Comparison of ENCODE assay signal across 24 cellular contexts in the genomic region with DNA sequence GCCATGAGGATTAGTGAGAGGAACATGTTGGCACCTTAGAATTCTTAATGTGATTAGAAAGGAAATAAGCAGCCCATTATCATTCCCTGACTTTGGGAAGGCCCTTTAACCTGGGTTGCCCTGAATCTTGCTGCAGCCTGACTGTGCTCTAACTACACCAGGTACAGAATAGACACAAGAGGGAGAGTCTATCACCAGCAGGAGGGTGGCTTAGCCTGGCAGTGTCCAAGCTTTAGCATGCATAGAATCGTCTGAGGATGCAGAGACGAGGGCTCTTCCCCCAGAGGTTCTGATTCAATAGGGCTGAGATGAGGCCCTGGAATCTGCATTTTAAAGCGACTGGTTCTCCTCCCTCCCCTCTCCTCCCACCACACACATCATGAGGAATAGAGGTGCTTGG.
"Had no signal": no experiment of that assay in that cellular context is flagged by ENCODE, and none has a peak within 500 bp of the region (broad histone marks: within the 10 kb centered on the region; RNA-seq: fewer than 3 reads in every experiment).

No MANE protein-coding gene starts in this region.

- H3K36me3 Mint-ChIP-seq: natural killer cell; stimulated activated memory B cell treated with anti-CD40 and anti-IgM and Interleukin-4, amounts not matched to agents 10 μg/mL and 1 μg/mL and 100 μg/mL, for 72 hours had no signal

- H3K4me3 Mint-ChIP-seq: endodermal cell; natural killer cell; neural crest cell; stimulated activated memory B cell treated with anti-CD40 and anti-IgM and Interleukin-4, amounts not matched to agents 10 μg/mL and 1 μg/mL and 100 μg/mL, for 72 hours had no signal

- H3K9me3 ChIP-seq: gastroesophageal sphincter, heart left ventricle, lower lobe of right lung, neutrophil, pancreas, prostate gland, sigmoid colon, spleen, thoracic aorta, tibial nerve, upper lobe of left lung had no signal

- H3K9me3 Mint-ChIP-seq: endodermal cell; natural killer cell; neural crest cell; stimulated activated memory B cell treated with anti-CD40 and anti-IgM and Interleukin-4, amounts not matched to agents 10 μg/mL and 1 μg/mL and 100 μg/mL, for 72 hours had no signal

- H3K4me1 Mint-ChIP-seq: endodermal cell, neural crest cell had no signal

- H3K27me3 Mint-ChIP-seq: stimulated activated memory B cell treated with anti-CD40 and anti-IgM and Interleukin-4, amounts not matched to agents 10 μg/mL and 1 μg/mL and 100 μg/mL, for 72 hours had no signal

- DNase-seq: effector CD8-positive, alpha-beta T cell; endodermal cell; foreskin fibroblast; hippocampal formation; kidney glomerular epithelial cell; lower lobe of right lung; natural killer cell; sigmoid colon; spleen; stimulated activated CD4-positive, alpha-beta T cell treated with anti-CD3 and anti-CD28 coated beads, Interleukin-4, amount 100 ng/mL, for 4 hours; stimulated activated naive CD8-positive, alpha-beta T cell treated with anti-CD3 and anti-CD28 coated beads, Interleukin-15, Interleukin-2, amounts not matched to agents 100 U/mL and 50 U/mL, for 24 hours had no signal

- H3K36me3 ChIP-seq: gastroesophageal sphincter, heart left ventricle, lower lobe of right lung, neutrophil, pancreas, prostate gland, sigmoid colon, spleen, thoracic aorta, tibial nerve, upper lobe of left lung had no signal

- H3K27ac Mint-ChIP-seq: endodermal cell; natural killer cell; stimulated activated memory B cell treated with anti-CD40 and anti-IgM and Interleukin-4, amounts not matched to agents 10 μg/mL and 1 μg/mL and 100 μg/mL, for 72 hours had no signal

- H3K4me3 ChIP-seq: gastroesophageal sphincter, heart left ventricle, lower lobe of right lung, pancreas, prostate gland, sigmoid colon, skin epidermis, spleen, thoracic aorta, tibial nerve, upper lobe of left lung had no signal

- ATAC-seq: esophagus mucosa; gastroesophageal sphincter; natural killer cell; stimulated activated memory B cell treated with anti-CD40 and anti-IgM and Interleukin-4, amounts not matched to agents 10 μg/mL and 1 μg/mL and 100 μg/mL, for 72 hours; stimulated activated naive CD8-positive, alpha-beta T cell treated with anti-CD3 and anti-CD28 coated beads, Interleukin-15, Interleukin-2, amounts not matched to agents 100 U/mL and 50 U/mL, for 24 hours had no signal

- H3K4me1 ChIP-seq: gastroesophageal sphincter, lower lobe of right lung, pancreas, sigmoid colon, tibial nerve, upper lobe of left lung had no signal

- H3K27ac ChIP-seq: epithelial cell of prostate, gastroesophageal sphincter, lower lobe of right lung, neutrophil, pancreas, sigmoid colon, skin epidermis, spleen, thoracic aorta, tibial nerve, upper lobe of left lung had no signal

- H3K27me3 ChIP-seq: gastroesophageal sphincter, heart left ventricle, pancreas, sigmoid colon, spleen, upper lobe of left lung had no signal
